Comparison of ENCODE assay signal across 10 cellular contexts in the genomic region with DNA sequence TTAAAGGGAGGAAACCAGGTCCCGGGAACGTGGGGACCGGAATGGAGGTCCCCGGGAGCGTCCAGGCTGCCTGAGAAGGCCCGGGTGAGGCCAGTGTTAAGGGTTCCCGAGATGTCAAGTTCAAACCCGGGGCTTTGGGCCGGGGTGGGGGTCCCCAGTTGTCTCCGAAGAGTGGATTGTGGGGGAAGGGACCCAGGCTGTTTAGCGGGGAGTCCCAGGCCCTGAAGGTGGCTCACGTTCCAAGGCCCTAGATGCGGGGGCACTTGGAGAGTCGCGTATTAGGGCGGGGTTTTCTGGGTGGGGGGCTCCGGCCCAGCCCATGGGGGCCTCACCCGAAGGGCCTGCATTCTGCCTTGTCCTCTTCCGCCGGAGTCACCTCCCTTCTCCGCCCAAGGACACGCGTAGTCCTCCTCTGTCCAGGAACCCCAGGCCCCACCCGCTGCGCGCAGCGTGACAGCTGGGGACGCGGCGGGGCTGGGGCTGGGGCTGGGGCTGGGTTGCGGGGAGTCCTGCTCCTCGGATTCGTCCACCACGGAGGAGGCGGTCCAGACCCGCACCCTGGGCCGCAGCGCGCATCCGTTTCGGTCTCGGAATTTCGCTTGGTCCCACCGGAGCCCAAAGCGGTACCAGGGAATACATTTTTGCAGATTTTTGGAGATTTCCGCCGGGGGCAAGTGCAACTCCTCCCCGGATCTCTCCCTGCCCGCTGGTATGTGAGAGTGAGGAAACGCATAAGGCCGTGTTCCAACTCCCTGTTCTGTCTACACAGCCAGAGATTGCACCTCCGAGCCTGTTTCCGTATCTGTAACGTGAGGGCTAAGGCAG. TPM values are rescaled to one million over a fixed set of nuclear protein-coding genes. Genes with fewer than 3 reads are reported as not detected.
A peak's percentile ranks its signal among the peaks of the same experiment; 100 is the strongest.
DNase-seq lines count a peak whose midpoint lies in the region; ATAC-seq, FAIRE-seq and TF ChIP-seq lines count a peak whose summit lies in the region.
"Had no signal": no experiment of that assay in that cellular context is flagged by ENCODE, and none has a peak within 500 bp of the region (broad histone marks: within the 10 kb centered on the region; RNA-seq: fewer than 3 reads in every experiment).

A gene (minus strand): TSS at position 387 of the 825 bp plus-strand sequence. CDS start 40 bp downstream, at position 347.

- H3K36me3 ChIP-seq in mammary epithelial cell (ENCODE audit: insufficient read depth, low read length): peaks cover 16% of the 10 kb centered on the region
- H3K36me3 ChIP-seq in neuronal stem cell (replicated peaks in 1 of 2; ENCODE audit: control insufficient read depth in 2 of 2, insufficient read depth in 2 of 2, low read length in 2 of 2): peaks cover 26 to 45% of the 10 kb centered on the region in 2 donors
- peaks cover 0 to 33% of the 10 kb centered on the region in 2 donors for H3K36me3 ChIP-seq in vagina

- H2BK12ac ChIP-seq in neuronal stem cell (ENCODE audit: low read length): peak within 1 kb of the TSS; percentile 41

- H3K4me1 ChIP-seq in mammary epithelial cell (ENCODE audit: insufficient read depth, low read length): peaks cover 23% of the 10 kb centered on the region
- H3K4me1 ChIP-seq in neuronal stem cell (ENCODE audit: control insufficient read depth in 2 of 2, insufficient read depth in 1 of 2, low read depth in 1 of 2, low read length in 2 of 2): no peaks in the 10 kb centered on the region
- H3K4me1 ChIP-seq in vagina: peaks cover 31% of the 10 kb centered on the region

- H3K27me3 Mint-ChIP-seq in MCF 10A (ENCODE audit: insufficient read depth, unreplicated experiment): no peaks in the 10 kb centered on the region

- DNase-seq in MCF 10A (ENCODE audit: unreplicated experiment) (no peak), mammary epithelial cell (no peak), frontal cortex (ENCODE audit: low spot score in 2 of 2) (peak; percentile 67 to 74), neuronal stem cell (ENCODE audit: low spot score) (no peak), vagina (ENCODE audit: extremely low spot score in 2 of 2) (no peak), NCI-H524 treated with DMSO at 0.1 percent for 48 hours (lab: John Stamatoyannopoulos, UW) (no peak)
- DNase-seq: activated naive CD4-positive, alpha-beta T cell; NCI-H1048 had no signal

- H2AFZ ChIP-seq in mammary epithelial cell (ENCODE audit: low read depth, low read length) (no peak within 1 kb of the TSS), neuronal stem cell (ENCODE audit: low read length) (no peak within 1 kb of the TSS)

- H3K4ac ChIP-seq in neuronal stem cell (ENCODE audit: low read length): no peak within 1 kb of the TSS

- H2AK5ac ChIP-seq in neuronal stem cell (ENCODE audit: low read depth, low read length): no peak within 1 kb of the TSS

- intact Hi-C loops in MCF 10A (cut with micrococcal nuclease) (no loop called here), mammary epithelial cell (cut with micrococcal nuclease) (no loop called here), vagina (cut with DNase I) (no loop called here)

- H4K8ac ChIP-seq in neuronal stem cell (ENCODE audit: low read depth, low read length): peak within 1 kb of the TSS; percentile 99

- 81% methylated on average over 30 of the region's 54 CpGs for WGBS in mammary epithelial cell (ENCODE audit: low coverage, missing lambda C conversion rate)
- WGBS in neuronal stem cell (ENCODE audit: extremely low coverage in 2 of 2, insufficient read length in 2 of 2, insufficient replicate concordance in 1 of 2), 2 donors: no CpG with 5 or more reads among the region's 54 CpGs

- H3K27ac Mint-ChIP-seq in MCF 10A (ENCODE audit: low read depth, unreplicated experiment): peak within 1 kb of the TSS; percentile 17

- H3K4me3 Mint-ChIP-seq in MCF 10A (ENCODE audit: unreplicated experiment): no peak within 1 kb of the TSS

- peaks cover 22% of the 10 kb centered on the region for H3K4me1 Mint-ChIP-seq in MCF 10A (ENCODE audit: insufficient read depth, unreplicated experiment)

- dilution Hi-C loops in mammary epithelial cell (cut with HindIII; ENCODE audit: low sequenced_read_pairs): no loop called here

- no peak within 1 kb of the TSS for H2BK120ac ChIP-seq in neuronal stem cell (ENCODE audit: low read depth, low read length)

- no peak for FAIRE-seq in frontal cortex (lab: Jason Lieb, UNC)

- BruUV-seq in MCF 10A (replicated peaks; lab: Mats Ljungman, UMichigan): no TSS peak
- no TSS peak for BruUV-seq in mammary epithelial cell (replicated peaks; lab: Mats Ljungman, UMichigan)

- H3K9me3 Mint-ChIP-seq in MCF 10A (ENCODE audit: unreplicated experiment): no peaks in the 10 kb centered on the region

- TF ChIP-seq CTCF in MCF 10A (IDR thresholded peaks at IDR 0.05; ENCODE audit: unreplicated experiment) (no peak), mammary epithelial cell (conservative IDR thresholded peaks at IDR 0.05 in 1 of 2, IDR thresholded peaks at IDR 0.05 in 1 of 2; ENCODE audit: extremely low read depth in 1 of 2, insufficient read depth in 1 of 2, low read depth in 1 of 2, low read length in 2 of 2) (no peak), vagina (IDR thresholded peaks at IDR 0.05) (no peak)

- H4K20me1 ChIP-seq in mammary epithelial cell (ENCODE audit: insufficient read depth, low read length): no peaks in the 10 kb centered on the region

- POLR2A ChIA-PET in MCF 10A (lab: Yijun Ruan, JAX): interaction anchor here (0.9 to 1.8 kb wide), 3 partner anchors 12 to 38 kb away, joined by 3 to 7 read pairs (median 3); a partner anchor contains a TSS

- no peak within 1 kb of the TSS for H3K14ac ChIP-seq in neuronal stem cell (ENCODE audit: low read length)

- H3K9me3 ChIP-seq in mammary epithelial cell (replicated peaks; ENCODE audit: insufficient read depth, low read length) (no peaks in the 10 kb centered on the region), neuronal stem cell (replicated peaks in 1 of 2; ENCODE audit: control insufficient read depth in 2 of 2, insufficient read depth in 1 of 2, low read depth in 1 of 2, low read length in 2 of 2) (no peaks in the 10 kb centered on the region), vagina (no peaks in the 10 kb centered on the region)

- no peaks in the 10 kb centered on the region for H3K27me3 ChIP-seq in mammary epithelial cell (ENCODE audit: insufficient read depth, low read length)
- H3K27me3 ChIP-seq in neuronal stem cell (ENCODE audit: control insufficient read depth in 3 of 3, insufficient read depth in 3 of 3, low read depth in 1 of 3, low read length in 3 of 3): no peaks in the 10 kb centered on the region
- no peaks in the 10 kb centered on the region for H3K27me3 ChIP-seq in vagina

- TF ChIP-seq POLR2A in vagina (IDR thresholded peaks at IDR 0.05): peak in 1 of 2 donors; percentile 46

- peaks cover 2% of the 10 kb centered on the region for H3K79me1 ChIP-seq in neuronal stem cell (ENCODE audit: low read depth, low read length)

- no peak within 1 kb of the TSS for H4K91ac ChIP-seq in neuronal stem cell (ENCODE audit: low read depth, low read length, poor library complexity)

- CTCF ChIA-PET in MCF 10A (lab: Yijun Ruan, JAX) (interaction anchor here (0.6 to 3.0 kb wide), 4 partner anchors 17 to 24 kb away, joined by 4 to 8 read pairs (median 7); no protein-coding TSS in a partner anchor), mammary epithelial cell (lab: Charles Lee; ENCODE audit: low non-redundant PET) (no interaction called here)

- peak within 1 kb of the TSS; percentile 28 for H3K18ac ChIP-seq in neuronal stem cell (ENCODE audit: low read length)

- H3K4me3 ChIP-seq in mammary epithelial cell (replicated peaks in 1 of 3; ENCODE audit: insufficient read depth in 1 of 3, low read depth in 2 of 3, low read length in 3 of 3) (no peak within 1 kb of the TSS), neuronal stem cell (ENCODE audit: low read length in 2 of 2) (peak within 1 kb of the TSS in 1 of 2 donors; percentile 6), vagina (peak within 1 kb of the TSS; percentile 63 to 72)

- H2BK15ac ChIP-seq in neuronal stem cell (ENCODE audit: low read length): no peak within 1 kb of the TSS

- no peak within 1 kb of the TSS for H3K27ac ChIP-seq in mammary epithelial cell (ENCODE audit: insufficient read depth, low read depth, low read length)
- H3K27ac ChIP-seq in neuronal stem cell (replicated peaks; ENCODE audit: low read length): no peak within 1 kb of the TSS
- H3K27ac ChIP-seq in vagina: peak within 1 kb of the TSS; percentile 96

- H3K4me2 ChIP-seq in mammary epithelial cell (ENCODE audit: insufficient read depth, low read depth, low read length) (no peak within 1 kb of the TSS), neuronal stem cell (ENCODE audit: insufficient read depth, low read length, poor library complexity, severe bottlenecking) (no peak within 1 kb of the TSS)

- H2BK5ac ChIP-seq in neuronal stem cell (ENCODE audit: low read length): no peak within 1 kb of the TSS

- peak within 1 kb of the TSS; percentile 96 for H3K23ac ChIP-seq in neuronal stem cell (ENCODE audit: low read depth, low read length, poor library complexity)

- no peak within 1 kb of the TSS for H3K9ac ChIP-seq in mammary epithelial cell (ENCODE audit: insufficient read depth, low read length)
- H3K9ac ChIP-seq in neuronal stem cell (ENCODE audit: low read depth, low read length, poor library complexity): no peak within 1 kb of the TSS

- H3K36me3 Mint-ChIP-seq in MCF 10A (ENCODE audit: insufficient read depth, unreplicated experiment): peaks cover 64% of the 10 kb centered on the region

- peaks cover 19% of the 10 kb centered on the region for H3K79me2 ChIP-seq in mammary epithelial cell (ENCODE audit: insufficient read depth, low read length)

- ATAC-seq in GM21360 (IDR thresholded peaks at IDR 0.05; ENCODE audit: unreplicated experiment) (no peak), HG02759 (IDR thresholded peaks at IDR 0.05; ENCODE audit: unreplicated experiment) (no peak)

- in situ Hi-C loops in mammary epithelial cell (cut with MboI; ENCODE audit: low sequenced_read_pairs in 2 of 2): no loop called here

RNA-seq across cellular contexts. Expression of the gene that starts here (rescaled TPM):
- total RNA-seq in MCF 10A (2022) (not detected in 2 replicates), mammary epithelial cell (1 to 10 TPM in 1 of 2 donors, not detected in 1; 1.0 TPM), frontal cortex (1.6 TPM), vagina (33.1 TPM)
- not detected for polyA plus RNA-seq in mammary epithelial cell
- not detected for polyA minus RNA-seq in mammary epithelial cell
- not detected for polyA plus RNA-seq in neuronal stem cell (2013, experiment 1 of 2)
- polyA plus RNA-seq in neuronal stem cell (2013, experiment 2 of 2): not detected

Comparison
In these comparisons a context has a peak if more than half of its experiments do, and no peak if none do; other contexts are left out.
1. RNA of the gene that starts here (total RNA-seq): 33.1 TPM in vagina (single experiment); 1.6 TPM in frontal cortex (single experiment), 1.0 TPM in mammary epithelial cell and not detected in MCF 10A; every median in the first group is over 10 times any median in the second.
2. DNase-seq: peak in frontal cortex (2 of 2); none in MCF 10A (single experiment), mammary epithelial cell (single experiment), neuronal stem cell (single experiment), vagina (0 of 2) and NCI-H524 treated with DMSO at 0.1 percent for 48 hours (single experiment).
3. H3K4me3 ChIP-seq: peak in vagina (2 of 2); none in mammary epithelial cell (0 of 3).